18 cellular contexts compared by ENCODE assay signal in the genomic region with DNA sequence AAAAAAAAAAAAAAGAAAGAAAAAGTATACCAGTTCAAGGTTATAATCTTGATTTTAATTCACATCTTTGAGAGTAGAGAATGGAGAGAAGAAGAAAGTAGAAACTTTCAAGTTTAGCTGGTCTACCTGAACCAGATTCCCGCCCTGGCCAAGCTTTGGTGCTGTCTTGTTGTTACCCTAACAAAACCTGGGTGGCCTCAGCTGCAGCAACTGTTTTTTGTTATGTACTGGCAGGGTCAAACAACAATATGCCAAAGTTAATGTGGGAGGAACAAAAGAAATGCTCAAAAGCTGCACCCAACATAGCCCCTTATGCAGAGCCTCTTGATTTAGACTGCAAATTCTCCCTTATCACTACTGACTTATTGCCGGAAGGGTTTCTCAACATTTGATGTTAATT.
A peak's percentile ranks its signal among the peaks of the same experiment; 100 is the strongest.
DNase-seq lines count a peak whose midpoint lies in the region; ATAC-seq and TF ChIP-seq lines count a peak whose summit lies in the region.
"Had no signal": no experiment of that assay in that cellular context is flagged by ENCODE, and none has a peak within 500 bp of the region (broad histone marks: within the 10 kb centered on the region; RNA-seq: fewer than 3 reads in every experiment).

No MANE protein-coding gene starts in this region.

- H3K27ac Mint-ChIP-seq in GM23338 (no peak overlapping the region), WTC11 (peak overlapping the region; percentile 11; the same call in 1 of the 2 replicates)
- H3K27ac Mint-ChIP-seq: CD8-positive, alpha-beta T cell; HFFc6; IgD-negative memory B cell had no signal

- no peaks in the 10 kb centered on the region for H3K27me3 Mint-ChIP-seq in GM23338 (ENCODE audit: insufficient read depth, low read depth, poor library complexity)
- no peaks in the 10 kb centered on the region for H3K27me3 Mint-ChIP-seq in WTC11 (ENCODE audit: low read depth)
- H3K27me3 Mint-ChIP-seq: IgD-negative memory B cell had no signal

- peaks cover 27% of the 10 kb centered on the region; the same call in 2 of the 3 replicates for H3K36me3 Mint-ChIP-seq in GM23338 (ENCODE audit: low read depth)
- peaks cover 33% of the 10 kb centered on the region for H3K36me3 Mint-ChIP-seq in WTC11
- H3K36me3 Mint-ChIP-seq: CD8-positive, alpha-beta T cell; IgD-negative memory B cell had no signal

- ATAC-seq in GM23338: peak; percentile 80
- ATAC-seq in WTC11: peak; percentile 78
- no peak for ATAC-seq in left lobe of liver
- ATAC-seq in HG02884 (IDR thresholded peaks at IDR 0.05; ENCODE audit: unreplicated experiment): no peak
- ATAC-seq: CD8-positive, alpha-beta T cell; HCT116 had no signal

- peak; percentile 29 for DNase-seq in GM23338 (ENCODE audit: low spot score)
- no peak for DNase-seq in WTC11 (ENCODE audit: low spot score)
- peak; percentile 8 for DNase-seq in iPS-NIHi7 (ENCODE audit: extremely low spot score)
- DNase-seq in left lobe of liver (ENCODE audit: low spot score): no peak
- no peak for DNase-seq in NCI-H1694 (lab: John Stamatoyannopoulos, UW)
- no peak for DNase-seq in T-helper 9 cell
- DNase-seq: 8988T; Calu3; CD8-positive, alpha-beta T cell; DMS79 treated with DMSO at 0.1 percent for 48 hours; GF-D8; HFFc6; KBM-7 had no signal

- H3K36me3 ChIP-seq in GM23338 (ENCODE audit: insufficient read depth) (peaks cover 8% of the 10 kb centered on the region; the same call in 1 of the 2 replicates), HUES6 (ENCODE audit: control insufficient read depth, insufficient read depth, low read length) (no peaks in the 10 kb centered on the region; the same call in 1 of the 2 replicates)
- H3K36me3 ChIP-seq: BLaER1 had no signal

- H3K4me1 ChIP-seq in GM23338 (ENCODE audit: insufficient read depth) (peaks cover 36% of the 10 kb centered on the region), HUES6 (ENCODE audit: control insufficient read depth, insufficient read depth, low read length) (peaks cover 31% of the 10 kb centered on the region)
- H3K4me1 ChIP-seq: BLaER1 had no signal

- H3K9me2 ChIP-seq in GM23338 (ENCODE audit: insufficient read depth): no peaks in the 10 kb centered on the region

- H3K27ac ChIP-seq in GM23338 (ENCODE audit: low read depth) (peak overlapping the region; percentile 7; the same call in 1 of the 2 replicates), HUES6 (ENCODE audit: low read depth, low read length) (0 out of 2 replicates have a peak overlapping the region, but pooled peaks have one; percentile 53)
- H3K27ac ChIP-seq: BLaER1 had no signal

- H3K4me3 ChIP-seq in GM23338 (no peak overlapping the region), HUES6 (ENCODE audit: low read depth, low read length) (no peak overlapping the region)
- H3K4me3 ChIP-seq: BLaER1 had no signal

- peak overlapping the region; percentile 20; the same call in 1 of the 2 replicates for H2AFZ ChIP-seq in GM23338

- H3F3A ChIP-seq in GM23338 (replicated peaks; ENCODE audit: low read depth): no peaks in the 10 kb centered on the region

- no peak overlapping the region for H3K4me3 Mint-ChIP-seq in GM23338
- no peak overlapping the region for H3K4me3 Mint-ChIP-seq in WTC11
- H3K4me3 Mint-ChIP-seq: CD8-positive, alpha-beta T cell; HFFc6; IgD-negative memory B cell had no signal

- CTCF ChIA-PET in WTC11 (lab: Charles Lee): interaction anchor here (0.6 to 0.7 kb wide), 2 partner anchors 18 to 217 kb away, joined by 3 read pairs; no protein-coding TSS in a partner anchor

- no peaks in the 10 kb centered on the region for H4K20me1 ChIP-seq in GM23338 (replicated peaks; ENCODE audit: insufficient read depth)
- H4K20me1 ChIP-seq: BLaER1 had no signal

- no peaks in the 10 kb centered on the region for H3K79me2 ChIP-seq in GM23338 (replicated peaks; ENCODE audit: insufficient read depth)

- H3K9ac ChIP-seq in HUES6 (ENCODE audit: low read length): no peak overlapping the region
- H3K9ac ChIP-seq: BLaER1 had no signal

- H3K27me3 ChIP-seq in GM23338 (ENCODE audit: insufficient read depth) (no peaks in the 10 kb centered on the region), HUES6 (ENCODE audit: control insufficient read depth, insufficient read depth, low read length) (no peaks in the 10 kb centered on the region)
- H3K27me3 ChIP-seq: BLaER1 had no signal

- H3K9me3 Mint-ChIP-seq in GM23338: peaks cover 14% of the 10 kb centered on the region; the same call in 2 of the 3 replicates
- peaks cover 35% of the 10 kb centered on the region for H3K9me3 Mint-ChIP-seq in WTC11
- H3K9me3 Mint-ChIP-seq: HFFc6 had no signal

- peak overlapping the region; percentile 24; the same call in 1 of the 2 replicates for H3K4me2 ChIP-seq in GM23338
- H3K4me2 ChIP-seq: BLaER1 had no signal

- H3K9me3 ChIP-seq in HUES6 (ENCODE audit: control insufficient read depth, insufficient read depth, low read depth, low read length): peaks cover 6% of the 10 kb centered on the region
- H3K9me3 ChIP-seq: BLaER1 had no signal

- H3K4me1 Mint-ChIP-seq in GM23338 (peaks cover 23% of the 10 kb centered on the region), WTC11 (peaks cover 39% of the 10 kb centered on the region)
- H3K4me1 Mint-ChIP-seq: IgD-negative memory B cell had no signal

- TF ChIP-seq CTCF in GM23338 (conservative IDR thresholded peaks at IDR 0.05; ENCODE audit: low read depth in 2 of 2) (no peak), WTC11 (IDR thresholded peaks at IDR 0.05) (no peak)

- POLR2A ChIA-PET in WTC11 (lab: Charles Lee): interaction anchor here (0.7 kb wide), 1 partner anchor 65 kb away, joined by 4 read pairs; no protein-coding TSS in a partner anchor

TF ChIP-seq in GM23338, 12 proteins besides CTCF, POLR2A, EP300 and RAD21:
- TF ChIP-seq ZNF114 (CRISPR knock-in tag; IDR thresholded peaks at IDR 0.05): no peak
- TF ChIP-seq, protein P1, sequence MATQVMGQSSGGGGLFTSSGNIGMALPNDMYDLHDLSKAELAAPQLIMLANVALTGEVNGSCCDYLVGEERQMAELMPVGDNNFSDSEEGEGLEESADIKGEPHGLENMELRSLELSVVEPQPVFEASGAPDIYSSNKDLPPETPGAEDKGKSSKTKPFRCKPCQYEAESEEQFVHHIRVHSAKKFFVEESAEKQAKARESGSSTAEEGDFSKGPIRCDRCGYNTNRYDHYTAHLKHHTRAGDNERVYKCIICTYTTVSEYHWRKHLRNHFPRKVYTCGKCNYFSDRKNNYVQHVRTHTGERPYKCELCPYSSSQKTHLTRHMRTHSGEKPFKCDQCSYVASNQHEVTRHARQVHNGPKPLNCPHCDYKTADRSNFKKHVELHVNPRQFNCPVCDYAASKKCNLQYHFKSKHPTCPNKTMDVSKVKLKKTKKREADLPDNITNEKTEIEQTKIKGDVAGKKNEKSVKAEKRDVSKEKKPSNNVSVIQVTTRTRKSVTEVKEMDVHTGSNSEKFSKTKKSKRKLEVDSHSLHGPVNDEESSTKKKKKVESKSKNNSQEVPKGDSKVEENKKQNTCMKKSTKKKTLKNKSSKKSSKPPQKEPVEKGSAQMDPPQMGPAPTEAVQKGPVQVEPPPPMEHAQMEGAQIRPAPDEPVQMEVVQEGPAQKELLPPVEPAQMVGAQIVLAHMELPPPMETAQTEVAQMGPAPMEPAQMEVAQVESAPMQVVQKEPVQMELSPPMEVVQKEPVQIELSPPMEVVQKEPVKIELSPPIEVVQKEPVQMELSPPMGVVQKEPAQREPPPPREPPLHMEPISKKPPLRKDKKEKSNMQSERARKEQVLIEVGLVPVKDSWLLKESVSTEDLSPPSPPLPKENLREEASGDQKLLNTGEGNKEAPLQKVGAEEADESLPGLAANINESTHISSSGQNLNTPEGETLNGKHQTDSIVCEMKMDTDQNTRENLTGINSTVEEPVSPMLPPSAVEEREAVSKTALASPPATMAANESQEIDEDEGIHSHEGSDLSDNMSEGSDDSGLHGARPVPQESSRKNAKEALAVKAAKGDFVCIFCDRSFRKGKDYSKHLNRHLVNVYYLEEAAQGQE (IDR thresholded peaks at IDR 0.05; ENCODE audit: unreplicated experiment): no peak
TF ChIP-seq in GM23338: peak in this region for 0.

TF ChIP-seq in WTC11, 78 proteins besides CTCF, POLR2A, EP300 and RAD21:
- TF ChIP-seq GTF2I (CRISPR knock-in tag; conservative IDR thresholded peaks at IDR 0.05) (no peak), HMGA2 (CRISPR knock-in tag; IDR thresholded peaks at IDR 0.05) (no peak), TEAD1 (CRISPR knock-in tag; IDR thresholded peaks at IDR 0.05) (peak; percentile 65; the same call in 1 of the 2 replicates), ZNF396 (CRISPR knock-in tag; IDR thresholded peaks at IDR 0.05; ENCODE audit: borderline replicate concordance) (no peak)
- TF ChIP-seq, protein P2, sequence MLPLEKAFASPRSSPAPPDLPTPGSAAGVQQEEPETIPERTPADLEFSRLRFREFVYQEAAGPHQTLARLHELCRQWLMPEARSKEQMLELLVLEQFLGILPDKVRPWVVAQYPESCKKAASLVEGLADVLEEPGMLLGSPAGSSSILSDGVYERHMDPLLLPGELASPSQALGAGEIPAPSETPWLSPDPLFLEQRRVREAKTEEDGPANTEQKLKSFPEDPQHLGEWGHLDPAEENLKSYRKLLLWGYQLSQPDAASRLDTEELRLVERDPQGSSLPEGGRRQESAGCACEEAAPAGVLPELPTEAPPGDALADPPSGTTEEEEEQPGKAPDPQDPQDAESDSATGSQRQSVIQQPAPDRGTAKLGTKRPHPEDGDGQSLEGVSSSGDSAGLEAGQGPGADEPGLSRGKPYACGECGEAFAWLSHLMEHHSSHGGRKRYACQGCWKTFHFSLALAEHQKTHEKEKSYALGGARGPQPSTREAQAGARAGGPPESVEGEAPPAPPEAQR (CRISPR knock-in tag; IDR thresholded peaks at IDR 0.05): no peak
- TF ChIP-seq, protein P3, sequence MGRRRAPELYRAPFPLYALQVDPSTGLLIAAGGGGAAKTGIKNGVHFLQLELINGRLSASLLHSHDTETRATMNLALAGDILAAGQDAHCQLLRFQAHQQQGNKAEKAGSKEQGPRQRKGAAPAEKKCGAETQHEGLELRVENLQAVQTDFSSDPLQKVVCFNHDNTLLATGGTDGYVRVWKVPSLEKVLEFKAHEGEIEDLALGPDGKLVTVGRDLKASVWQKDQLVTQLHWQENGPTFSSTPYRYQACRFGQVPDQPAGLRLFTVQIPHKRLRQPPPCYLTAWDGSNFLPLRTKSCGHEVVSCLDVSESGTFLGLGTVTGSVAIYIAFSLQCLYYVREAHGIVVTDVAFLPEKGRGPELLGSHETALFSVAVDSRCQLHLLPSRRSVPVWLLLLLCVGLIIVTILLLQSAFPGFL (CRISPR knock-in tag; IDR thresholded peaks at IDR 0.05; ENCODE audit: borderline replicate concordance): no peak

Comparison
In these comparisons a context has a peak if more than half of its experiments do, and no peak if none do; other contexts are left out.
1. ATAC-seq: peak in GM23338 (single experiment) and WTC11 (single experiment); none in left lobe of liver (single experiment) and HG02884 (single experiment).
2. DNase-seq: peak in GM23338 (single experiment) and iPS-NIHi7 (single experiment); none in WTC11 (single experiment), left lobe of liver (single experiment), NCI-H1694 (single experiment) and T-helper 9 cell (single experiment).